In the genomic region with DNA sequence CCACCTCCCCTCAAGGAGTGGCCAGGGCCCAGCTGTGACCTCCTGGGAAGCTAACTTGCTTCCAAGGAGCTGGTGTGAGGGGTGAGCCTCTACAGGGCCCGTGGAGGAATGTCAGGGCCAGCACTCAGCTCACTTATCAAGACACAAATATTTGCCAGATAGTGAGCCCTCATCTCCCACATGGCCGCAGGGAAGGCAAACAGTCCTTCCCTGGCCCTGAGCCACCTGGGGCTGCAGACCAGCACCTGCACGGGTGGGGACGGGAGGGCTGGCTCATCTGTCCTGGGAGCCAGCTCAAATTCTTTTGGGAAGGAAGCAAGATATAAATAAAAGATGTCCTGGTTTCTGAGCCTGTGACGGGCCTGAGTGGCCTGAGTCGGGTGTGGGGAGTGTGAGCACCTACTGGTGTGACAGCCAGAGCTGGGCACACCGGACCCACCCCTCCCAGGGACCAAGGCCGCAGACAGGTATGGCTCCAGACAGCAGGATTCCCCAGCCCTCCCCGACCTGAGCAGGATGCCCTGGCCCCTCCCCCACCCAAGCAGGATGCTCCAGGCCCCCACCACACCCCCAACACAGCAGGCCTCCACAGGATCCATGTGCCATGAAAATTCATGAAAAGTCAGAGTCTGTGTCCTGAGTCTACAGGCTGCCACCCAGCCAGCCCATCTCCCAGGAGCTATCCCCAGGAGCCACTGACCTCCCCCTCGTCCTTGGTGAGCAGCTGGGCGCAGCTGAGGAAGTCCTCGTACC, we compare ENCODE assay signal across 19 cellular contexts.
DNase-seq lines count a peak whose midpoint lies in the region; ATAC-seq, FAIRE-seq and TF ChIP-seq lines count a peak whose summit lies in the region.
"Had no signal": no experiment of that assay in that cellular context is flagged by ENCODE, and none has a peak within 500 bp of the region (broad histone marks: within the 10 kb centered on the region; RNA-seq: fewer than 3 reads in every experiment).

No MANE protein-coding gene starts in this region.

- dilution Hi-C loops in IMR-90 (cut with HindIII; ENCODE audit: low sequenced_read_pairs, unreplicated experiment), result no loop called here

- no peaks in the 10 kb centered on the region for H3K9me3 ChIP-seq in IMR-90 (ENCODE audit: control insufficient read depth, insufficient read depth, low read length)
- H3K9me3 ChIP-seq in kidney (ENCODE audit: control insufficient read depth in 1 of 2, low read length in 2 of 2), result no peaks in the 10 kb centered on the region
- no peaks in the 10 kb centered on the region for H3K9me3 ChIP-seq in parathyroid adenoma (ENCODE audit: control insufficient read depth, low read length)
- no peaks in the 10 kb centered on the region for H3K9me3 ChIP-seq in A673 (ENCODE audit: low read depth, low read length, poor library complexity, severe bottlenecking)
- H3K9me3 ChIP-seq: neutrophil had no signal

- H3K4me1 ChIP-seq in IMR-90 (ENCODE audit: control insufficient read depth, insufficient read depth, low read length) (peaks cover 10% of the 10 kb centered on the region), kidney (ENCODE audit: control insufficient read depth in 1 of 2, insufficient read depth in 1 of 2, low read depth in 1 of 2, low read length in 2 of 2) (peaks cover 0 to 5% of the 10 kb centered on the region in 2 donors), parathyroid adenoma (peaks cover 59% of the 10 kb centered on the region), A673 (ENCODE audit: insufficient read depth, low read length, poor library complexity, severe bottlenecking) (no peaks in the 10 kb centered on the region)

- H3K27me3 ChIP-seq in IMR-90 (ENCODE audit: control insufficient read depth, insufficient read depth, low read length) (no peaks in the 10 kb centered on the region), parathyroid adenoma (ENCODE audit: control insufficient read depth, insufficient read depth, low read length) (no peaks in the 10 kb centered on the region), A673 (replicated peaks; ENCODE audit: insufficient read depth, low read depth, low read length, poor library complexity) (no peaks in the 10 kb centered on the region)
- H3K27me3 ChIP-seq: neutrophil had no signal

- in situ Hi-C loops in IMR-90 (cut with MboI; ENCODE audit: low sequenced_read_pairs), result no loop called here

- no peak overlapping the region for H3K18ac ChIP-seq in IMR-90 (ENCODE audit: low read depth, low read length)

- 78% methylated on average over 6 of the region's 12 CpGs; no CpG with 5 or more reads in 1 of the 2 experiments for WGBS in IMR-90 (ENCODE audit: extremely low coverage in 2 of 2, insufficient read length in 1 of 2), 2 experiments

- H4K20me1 ChIP-seq in IMR-90 (ENCODE audit: insufficient read depth, low read length), result peaks cover 14% of the 10 kb centered on the region; the same call in 1 of the 2 replicates

- H2AFZ ChIP-seq in IMR-90 (replicated peaks; ENCODE audit: low read length, poor library complexity) (no peak overlapping the region), parathyroid adenoma (peak overlapping the region; percentile 66)

- H3K4me3 ChIP-seq in IMR-90 (ENCODE audit: insufficient read depth, low read depth, low read length), result no peak overlapping the region
- no peak overlapping the region for H3K4me3 ChIP-seq in kidney (ENCODE audit: low read length in 2 of 2)
- no peak overlapping the region for H3K4me3 ChIP-seq in parathyroid adenoma (ENCODE audit: low read depth, low read length)
- H3K4me3 ChIP-seq in A673 (ENCODE audit: low read depth, low read length, poor library complexity, severe bottlenecking), result no peak overlapping the region
- H3K4me3 ChIP-seq: lung, SK-N-MC, skin epidermis had no signal

- no peak overlapping the region for H2AK5ac ChIP-seq in IMR-90 (ENCODE audit: low read depth, low read length)

- no peak overlapping the region for H2BK15ac ChIP-seq in IMR-90 (ENCODE audit: low read depth, low read length)

- TF ChIP-seq CTCF in IMR-90 (conservative IDR thresholded peaks at IDR 0.05; ENCODE audit: low read depth, low read length) (no peak), kidney (IDR thresholded peaks at IDR 0.05; ENCODE audit: borderline replicate concordance, extremely low read depth, insufficient read depth) (no peak), parathyroid adenoma (IDR thresholded peaks at IDR 0.05) (no peak), A673 (conservative IDR thresholded peaks at IDR 0.05; ENCODE audit: low read depth, low read length) (no peak)

- H3K79me2 ChIP-seq in parathyroid adenoma, result no peaks in the 10 kb centered on the region

- H4K5ac ChIP-seq in IMR-90 (ENCODE audit: low read depth, low read length), result no peak overlapping the region

- CTCF ChIA-PET in IMR-90 (lab: Yijun Ruan, JAX) (no interaction called here), A673 (lab: Charles Lee) (no interaction called here)

- FAIRE-seq in kidney (lab: Jason Lieb, UNC), result no peak
- FAIRE-seq: TTC549 had no signal

- no peak overlapping the region for H3K56ac ChIP-seq in IMR-90 (ENCODE audit: extremely low read depth, insufficient read depth, low read length)

- no peak overlapping the region for H2BK20ac ChIP-seq in IMR-90 (ENCODE audit: low read depth, low read length)

- H4K8ac ChIP-seq in IMR-90 (ENCODE audit: low read depth in 2 of 2, low read length in 2 of 2), result no peak overlapping the region

- H2BK120ac ChIP-seq in IMR-90 (ENCODE audit: low read depth, low read length), result no peak overlapping the region

- H3K9me1 ChIP-seq in IMR-90 (ENCODE audit: insufficient read depth, low read length), result peaks cover 6% of the 10 kb centered on the region; the same call in 1 of the 2 replicates

- no peak overlapping the region for H2AK9ac ChIP-seq in IMR-90 (replicated peaks; ENCODE audit: low read depth, low read length, poor library complexity)

- H3K4ac ChIP-seq in IMR-90 (ENCODE audit: low read depth, low read length), result no peak overlapping the region

- intact Hi-C loops in IMR-90 (cut with micrococcal nuclease), result no loop called here
- intact Hi-C loops in kidney (cut with DNase I), result no loop called here
- intact Hi-C loops in A673 (cut with micrococcal nuclease; ENCODE audit: unreplicated experiment), result no loop called here

- BruUV-seq in IMR-90 (replicated peaks; lab: Mats Ljungman, UMichigan) (no TSS peak), A673 (replicated peaks; lab: Mats Ljungman, UMichigan) (no TSS peak)

- peaks cover 11% of the 10 kb centered on the region; the same call in 1 of the 2 replicates for H3K36me3 ChIP-seq in IMR-90 (ENCODE audit: control insufficient read depth, insufficient read depth, low read length)
- H3K36me3 ChIP-seq in kidney (ENCODE audit: control insufficient read depth in 1 of 2, insufficient read depth in 2 of 2, low read length in 2 of 2), result no peaks in the 10 kb centered on the region
- H3K36me3 ChIP-seq in parathyroid adenoma (ENCODE audit: control insufficient read depth, insufficient read depth, low read length), result no peaks in the 10 kb centered on the region
- H3K36me3 ChIP-seq in A673 (ENCODE audit: insufficient read depth, low read length, poor library complexity, severe bottlenecking), result no peaks in the 10 kb centered on the region
- H3K36me3 ChIP-seq: neutrophil had no signal

- H3K4me2 ChIP-seq in IMR-90 (ENCODE audit: low read depth, low read length), result no peak overlapping the region
- peak overlapping the region; percentile 29 for H3K4me2 ChIP-seq in parathyroid adenoma (ENCODE audit: low read length)

- H3K79me1 ChIP-seq in IMR-90 (ENCODE audit: low read depth in 1 of 2, low read length in 2 of 2), result peaks cover 4 to 67% of the 10 kb centered on the region in 2 experiments; a peak in 2 of 4 replicates

- H3K27ac ChIP-seq in IMR-90 (ENCODE audit: insufficient read depth, low read length), result no peak overlapping the region
- H3K27ac ChIP-seq in kidney (ENCODE audit: low read depth in 2 of 2, low read length in 2 of 2), result no peak overlapping the region
- H3K27ac ChIP-seq in parathyroid adenoma, result peak overlapping the region; percentile 96
- H3K27ac ChIP-seq in A673 (ENCODE audit: low read depth, low read length, poor library complexity, severe bottlenecking), result no peak overlapping the region
- H3K27ac ChIP-seq: C4-2B, neutrophil, SK-N-MC, skin epidermis had no signal

- peak; percentile 21; the same call in 1 of the 2 replicates for ATAC-seq in IMR-90 (ENCODE audit: low read depth)
- ATAC-seq: stimulated activated naive CD8-positive, alpha-beta T cell treated with anti-CD3 and anti-CD28 coated beads, Interleukin-15, Interleukin-2, amounts not matched to agents 100 U/mL and 50 U/mL, for 24 hours had no signal

- no peak overlapping the region for H2BK5ac ChIP-seq in IMR-90 (ENCODE audit: low read depth, low read length, poor library complexity, severe bottlenecking)

- no peak overlapping the region for H3K23ac ChIP-seq in IMR-90 (ENCODE audit: low read depth, low read length)

- H3K14ac ChIP-seq in IMR-90 (replicated peaks; ENCODE audit: low read depth, low read length), result no peak overlapping the region

- H3K9ac ChIP-seq in IMR-90 (ENCODE audit: low read depth, low read length), result no peak overlapping the region
- no peak overlapping the region for H3K9ac ChIP-seq in kidney (ENCODE audit: low read length in 2 of 2)
- no peak overlapping the region for H3K9ac ChIP-seq in parathyroid adenoma

- no peak for TF ChIP-seq POLR2A in IMR-90 (IDR thresholded peaks at IDR 0.05; ENCODE audit: low read depth, low read length)

- POLR2A ChIA-PET in IMR-90 (lab: Charles Lee; ENCODE audit: unreplicated experiment), result no interaction called here
- POLR2A ChIA-PET in A673 (lab: Charles Lee; ENCODE audit: low non-redundant PET), result no interaction called here

- H4K91ac ChIP-seq in IMR-90 (ENCODE audit: insufficient read depth, low read depth, low read length), result no peak overlapping the region

- no peak for TF ChIP-seq RAD21 in IMR-90 (IDR thresholded peaks at IDR 0.05; ENCODE audit: low read length)

- DNase-seq in D341Med (ENCODE audit: low spot score), result peak; percentile 37
- DNase-seq in IMR-90, result no peak
- peak; percentile 65 for DNase-seq in kidney
- DNase-seq in OCI-M2 (lab: John Stamatoyannopoulos, UW; ENCODE audit: unreplicated experiment), result no peak
- DNase-seq in Kasumi-1 (lab: John Stamatoyannopoulos, UW), result no peak
- DNase-seq in A673 (ENCODE audit: low spot score), result no peak
- DNase-seq: activated CD8-positive, alpha-beta memory T cell treated with anti-CD3 and anti-CD28 coated beads for 24 hours; activated naive CD4-positive, alpha-beta T cell; effector CD4-positive, alpha-beta T cell; NCI-H1092 treated with DMSO at 0.1 percent for 48 hours; NCI-H345; stimulated activated naive CD8-positive, alpha-beta T cell treated with anti-CD3 and anti-CD28 coated beads, Interleukin-15, Interleukin-2, amounts not matched to agents 100 U/mL and 50 U/mL, for 24 hours had no signal

TF ChIP-seq in IMR-90, 13 proteins besides CTCF, POLR2A, EP300 and RAD21 (continues in another document):
- TF ChIP-seq RCOR1 (IDR thresholded peaks at IDR 0.05; ENCODE audit: insufficient replicate concordance, low read length), result no peak
- no peak for TF ChIP-seq MAZ (IDR thresholded peaks at IDR 0.05; ENCODE audit: borderline replicate concordance, low read depth, low read length)

Comparison
In these comparisons a context has a peak if more than half of its experiments do, and no peak if none do; other contexts are left out.
1. DNase-seq: peak in D341Med (single experiment) and kidney (single experiment); none in IMR-90 (single experiment), OCI-M2 (single experiment), Kasumi-1 (0 of 2) and A673 (single experiment).